ENCODE assay signal across 13 cellular contexts in genomic region chr22:23269441-23270211, GRCh38.
A peak's percentile ranks its signal among the peaks of the same experiment; 100 is the strongest.
DNase-seq lines count a peak whose midpoint lies in the region; ATAC-seq and TF ChIP-seq lines count a peak whose summit lies in the region.
"Had no signal": no experiment of that assay in that cellular context is flagged by ENCODE, and none has a peak within 500 bp of the region (broad histone marks: within the 10 kb centered on the region; RNA-seq: fewer than 3 reads in every experiment).

No MANE protein-coding gene starts in this region.

- no peak overlapping the region for H3K56ac ChIP-seq in mesendoderm (ENCODE audit: low read length)

- H3K36me3 Mint-ChIP-seq in GM23338 (ENCODE audit: low read depth), result peaks cover 69% of the 10 kb centered on the region
- peaks cover 16% of the 10 kb centered on the region for H3K36me3 Mint-ChIP-seq in activated T-helper 1 cell treated with anti-CD3 and anti-CD28 coated beads, Interleukin-12 subunit alpha, Interleukin-12 subunit beta, Interleukin-2, Interleukin-4 antibody, amounts not matched to agents 30 ng/mL and 10 ng/mL and 1 ng/mL, durations not matched to agents 14 hours and 24 hours and 36 hours (ENCODE audit: low read depth)

- H4K20me1 ChIP-seq in GM23338 (replicated peaks; ENCODE audit: insufficient read depth), result peaks cover 16% of the 10 kb centered on the region; the same call in 1 of the 2 replicates

- intact Hi-C loops in activated T-helper 1 cell treated with anti-CD3 and anti-CD28 coated beads, Interleukin-12 subunit alpha, Interleukin-12 subunit beta, Interleukin-2, Interleukin-4 antibody, amounts not matched to agents 30 ng/mL and 10 ng/mL and 1 ng/mL, durations not matched to agents 14 hours and 24 hours and 36 hours (cut with micrococcal nuclease), result no loop called here
- intact Hi-C loops in vagina (cut with DNase I) (no loop called here), breast epithelium (cut with DNase I; ENCODE audit: low total_unique reads) (no loop called here)

- no CpG with 5 or more reads among the region's 18 CpGs for WGBS in mesendoderm (ENCODE audit: extremely low coverage, insufficient coverage, low lambda C conversion rate)

- peaks cover 8% of the 10 kb centered on the region for H3K79me1 ChIP-seq in mesendoderm (ENCODE audit: low read length)

- H3K4me3 Mint-ChIP-seq in GM23338, result peak overlapping the region; percentile 23; the same call in 2 of the 3 replicates
- H3K4me3 Mint-ChIP-seq in activated T-helper 1 cell treated with anti-CD3 and anti-CD28 coated beads, Interleukin-12 subunit alpha, Interleukin-12 subunit beta, Interleukin-2, Interleukin-4 antibody, amounts not matched to agents 30 ng/mL and 10 ng/mL and 1 ng/mL, durations not matched to agents 14 hours and 24 hours and 36 hours, result no peak overlapping the region

- H2AK5ac ChIP-seq in mesendoderm (ENCODE audit: low read length), result no peak overlapping the region

- no peak overlapping the region for H2BK15ac ChIP-seq in mesendoderm (replicated peaks; ENCODE audit: low read depth)

- H3K4me1 ChIP-seq in GM23338 (ENCODE audit: insufficient read depth) (peaks cover 21% of the 10 kb centered on the region), mesendoderm (ENCODE audit: control insufficient read depth, low read depth, low read length) (no peaks in the 10 kb centered on the region), vagina (no peaks in the 10 kb centered on the region), breast epithelium (no peaks in the 10 kb centered on the region)
- H3K4me1 ChIP-seq: uterus had no signal

- peak overlapping the region; percentile 63; the same call in 1 of the 2 replicates for H3K27ac ChIP-seq in GM23338 (ENCODE audit: low read depth)
- H3K27ac ChIP-seq in mesendoderm (ENCODE audit: low read depth, low read length), result no peak overlapping the region
- no peak overlapping the region for H3K27ac ChIP-seq in vagina
- H3K27ac ChIP-seq in breast epithelium, result no peak overlapping the region
- H3K27ac ChIP-seq: uterus had no signal

- H2BK120ac ChIP-seq in mesendoderm (ENCODE audit: low read depth, low read length), result no peak overlapping the region

- no peak overlapping the region for H4K8ac ChIP-seq in mesendoderm (ENCODE audit: low read depth, low read length)

- no peak overlapping the region for H2BK5ac ChIP-seq in mesendoderm (ENCODE audit: low read length)

- no peaks in the 10 kb centered on the region for H3K9me3 Mint-ChIP-seq in GM23338
- H3K9me3 Mint-ChIP-seq in activated T-helper 1 cell treated with anti-CD3 and anti-CD28 coated beads, Interleukin-12 subunit alpha, Interleukin-12 subunit beta, Interleukin-2, Interleukin-4 antibody, amounts not matched to agents 30 ng/mL and 10 ng/mL and 1 ng/mL, durations not matched to agents 14 hours and 24 hours and 36 hours, result no peaks in the 10 kb centered on the region

- H3K4me3 ChIP-seq in GM23338 (no peak overlapping the region), mesendoderm (ENCODE audit: low read length) (no peak overlapping the region), vagina (no peak overlapping the region), breast epithelium (no peak overlapping the region)
- H3K4me3 ChIP-seq: uterus had no signal

- peak overlapping the region; percentile 34; the same call in 1 of the 2 replicates for H3K27ac Mint-ChIP-seq in GM23338
- H3K27ac Mint-ChIP-seq in activated T-helper 1 cell treated with anti-CD3 and anti-CD28 coated beads, Interleukin-12 subunit alpha, Interleukin-12 subunit beta, Interleukin-2, Interleukin-4 antibody, amounts not matched to agents 30 ng/mL and 10 ng/mL and 1 ng/mL, durations not matched to agents 14 hours and 24 hours and 36 hours, result peak overlapping the region; percentile 29

- H3K79me2 ChIP-seq in GM23338 (replicated peaks; ENCODE audit: insufficient read depth) (0 out of 2 replicates have a peak, but pooled peaks cover 4% of the 10 kb centered on the region), mesendoderm (ENCODE audit: control insufficient read depth, insufficient read depth, low read length) (no peaks in the 10 kb centered on the region)

- H3K23ac ChIP-seq in mesendoderm (ENCODE audit: low read length), result no peak overlapping the region

- peak; percentile 52 for DNase-seq in DMS79 treated with DMSO at 0.1 percent for 48 hours (lab: John Stamatoyannopoulos, UW)
- peak; percentile 83 for DNase-seq in GM23338 (ENCODE audit: low spot score)
- no peak for DNase-seq in activated T-helper 1 cell treated with anti-CD3 and anti-CD28 coated beads, Interleukin-12 subunit alpha, Interleukin-12 subunit beta, Interleukin-2, Interleukin-4 antibody, amounts not matched to agents 30 ng/mL and 10 ng/mL and 1 ng/mL, durations not matched to agents 14 hours and 24 hours and 36 hours (ENCODE audit: low spot score)
- peak; percentile 54 for DNase-seq in mesendoderm
- no peak for DNase-seq in vagina (ENCODE audit: extremely low spot score in 2 of 2)
- DNase-seq in breast epithelium (ENCODE audit: low spot score in 2 of 2), result no peak
- DNase-seq: activated CD4-positive, alpha-beta T cell treated with anti-CD3 and anti-CD28 coated beads, Interleukin-2, amount 50 U/mL, for 1 hour; effector CD4-positive, alpha-beta T cell; NCI-H69; stimulated activated CD4-positive, alpha-beta T cell treated with anti-CD3 and anti-CD28 coated beads, Interleukin-2, amount 100 ng/mL, for 24 hours; uterus had no signal

- peaks cover 42% of the 10 kb centered on the region for H3K4me1 Mint-ChIP-seq in GM23338
- H3K4me1 Mint-ChIP-seq in activated T-helper 1 cell treated with anti-CD3 and anti-CD28 coated beads, Interleukin-12 subunit alpha, Interleukin-12 subunit beta, Interleukin-2, Interleukin-4 antibody, amounts not matched to agents 30 ng/mL and 10 ng/mL and 1 ng/mL, durations not matched to agents 14 hours and 24 hours and 36 hours (ENCODE audit: low read depth), result no peaks in the 10 kb centered on the region

- no peak overlapping the region for H3K18ac ChIP-seq in mesendoderm (ENCODE audit: low read length)

- H3K27me3 ChIP-seq in GM23338 (ENCODE audit: insufficient read depth), result no peaks in the 10 kb centered on the region
- H3K27me3 ChIP-seq in mesendoderm (ENCODE audit: insufficient read depth, low read length, poor library complexity), result no peaks in the 10 kb centered on the region
- no peaks in the 10 kb centered on the region for H3K27me3 ChIP-seq in vagina
- no peaks in the 10 kb centered on the region for H3K27me3 ChIP-seq in breast epithelium
- H3K27me3 ChIP-seq: uterus had no signal

- H3K36me3 ChIP-seq in GM23338 (ENCODE audit: insufficient read depth), result peaks cover 3% of the 10 kb centered on the region; the same call in 1 of the 2 replicates
- H3K36me3 ChIP-seq in mesendoderm (ENCODE audit: control insufficient read depth, insufficient read depth, low read length), result peaks cover 8% of the 10 kb centered on the region
- peaks cover 0 to 45% of the 10 kb centered on the region in 2 donors for H3K36me3 ChIP-seq in vagina
- H3K36me3 ChIP-seq in breast epithelium, result peaks cover 4% of the 10 kb centered on the region
- H3K36me3 ChIP-seq: uterus had no signal

- TF ChIP-seq CTCF in GM23338 (conservative IDR thresholded peaks at IDR 0.05; ENCODE audit: low read depth in 2 of 2), result no peak; a peak in 1 of 4 replicates
- TF ChIP-seq CTCF in vagina (IDR thresholded peaks at IDR 0.05), result no peak
- TF ChIP-seq CTCF in breast epithelium (IDR thresholded peaks at IDR 0.05), result no peak

- peaks cover 17% of the 10 kb centered on the region for H3K27me3 Mint-ChIP-seq in GM23338 (ENCODE audit: insufficient read depth, low read depth, poor library complexity)
- H3K27me3 Mint-ChIP-seq in activated T-helper 1 cell treated with anti-CD3 and anti-CD28 coated beads, Interleukin-12 subunit alpha, Interleukin-12 subunit beta, Interleukin-2, Interleukin-4 antibody, amounts not matched to agents 30 ng/mL and 10 ng/mL and 1 ng/mL, durations not matched to agents 14 hours and 24 hours and 36 hours (ENCODE audit: insufficient read depth), result no peaks in the 10 kb centered on the region

- no peak overlapping the region for H4K5ac ChIP-seq in mesendoderm (ENCODE audit: low read length)

- H3K9ac ChIP-seq in mesendoderm (ENCODE audit: low read length), result no peak overlapping the region

- no peaks in the 10 kb centered on the region for H3K9me2 ChIP-seq in GM23338 (ENCODE audit: insufficient read depth)

- H3K9me3 ChIP-seq in vagina (no peaks in the 10 kb centered on the region), breast epithelium (no peaks in the 10 kb centered on the region)
- H3K9me3 ChIP-seq: uterus had no signal

- H2AFZ ChIP-seq in GM23338, result no peak overlapping the region

- H3F3A ChIP-seq in GM23338 (replicated peaks; ENCODE audit: low read depth), result 0 out of 2 replicates have a peak, but pooled peaks cover 6% of the 10 kb centered on the region

- H3K4ac ChIP-seq in mesendoderm (ENCODE audit: low read depth, low read length), result no peak overlapping the region

- H3K4me2 ChIP-seq in GM23338 (peak overlapping the region; percentile 36), mesendoderm (ENCODE audit: low read length) (no peak overlapping the region)

- no peak for TF ChIP-seq POLR2A in vagina (IDR thresholded peaks at IDR 0.05)
- TF ChIP-seq POLR2A in breast epithelium (IDR thresholded peaks at IDR 0.05), result no peak

- ATAC-seq in GM23338 (peak; percentile 62), GM21367 (IDR thresholded peaks at IDR 0.05; ENCODE audit: unreplicated experiment) (no peak), GM21737 (IDR thresholded peaks at IDR 0.05; ENCODE audit: unreplicated experiment) (no peak)

TF ChIP-seq in GM23338, 12 proteins besides CTCF, POLR2A, EP300 and RAD21 (continues in another document):
- TF ChIP-seq STAT1 (IDR thresholded peaks at IDR 0.05; ENCODE audit: unreplicated experiment) (no peak), EZH2 (IDR thresholded peaks at IDR 0.05; ENCODE audit: low read depth, unreplicated experiment) (no peak)

Comparison
In these comparisons a context has a peak if more than half of its experiments do, and no peak if none do; other contexts are left out.
1. DNase-seq: peak in DMS79 treated with DMSO at 0.1 percent for 48 hours (single experiment), GM23338 (single experiment) and mesendoderm (single experiment); none in activated T-helper 1 cell treated with anti-CD3 and anti-CD28 coated beads, Interleukin-12 subunit alpha, Interleukin-12 subunit beta, Interleukin-2, Interleukin-4 antibody, amounts not matched to agents 30 ng/mL and 10 ng/mL and 1 ng/mL, durations not matched to agents 14 hours and 24 hours and 36 hours (single experiment), vagina (0 of 2) and breast epithelium (0 of 2).